In the genomic region with DNA sequence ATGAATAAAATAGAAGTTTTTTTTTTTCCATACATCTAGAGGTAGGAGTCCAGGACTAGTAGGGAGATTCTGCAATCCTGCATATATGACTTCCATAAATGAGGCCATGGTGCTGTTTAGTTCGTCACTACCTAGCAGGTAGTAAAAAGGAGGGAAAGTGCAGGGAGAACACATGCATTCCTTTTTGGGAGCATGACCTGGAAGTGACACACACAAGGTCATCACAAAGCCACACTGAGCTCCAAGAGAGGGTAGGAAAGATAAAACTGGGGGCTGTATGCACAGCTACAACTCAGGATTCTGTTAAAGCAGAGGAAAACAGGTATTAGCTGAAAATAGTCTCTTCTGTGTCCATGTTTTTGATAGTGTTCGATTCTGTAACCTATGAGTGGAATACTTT, we compare ENCODE assay signal across 1 cellular context.
TF ChIP-seq lines count a peak whose summit lies in the region.

No MANE protein-coding gene starts in this region.

TF ChIP-seq in HepG2, 621 proteins besides CTCF, POLR2A, EP300 and RAD21:
- TF ChIP-seq SP2 (CRISPR knock-in tag; IDR thresholded peaks at IDR 0.05): no peak
- TF ChIP-seq, protein P1, sequence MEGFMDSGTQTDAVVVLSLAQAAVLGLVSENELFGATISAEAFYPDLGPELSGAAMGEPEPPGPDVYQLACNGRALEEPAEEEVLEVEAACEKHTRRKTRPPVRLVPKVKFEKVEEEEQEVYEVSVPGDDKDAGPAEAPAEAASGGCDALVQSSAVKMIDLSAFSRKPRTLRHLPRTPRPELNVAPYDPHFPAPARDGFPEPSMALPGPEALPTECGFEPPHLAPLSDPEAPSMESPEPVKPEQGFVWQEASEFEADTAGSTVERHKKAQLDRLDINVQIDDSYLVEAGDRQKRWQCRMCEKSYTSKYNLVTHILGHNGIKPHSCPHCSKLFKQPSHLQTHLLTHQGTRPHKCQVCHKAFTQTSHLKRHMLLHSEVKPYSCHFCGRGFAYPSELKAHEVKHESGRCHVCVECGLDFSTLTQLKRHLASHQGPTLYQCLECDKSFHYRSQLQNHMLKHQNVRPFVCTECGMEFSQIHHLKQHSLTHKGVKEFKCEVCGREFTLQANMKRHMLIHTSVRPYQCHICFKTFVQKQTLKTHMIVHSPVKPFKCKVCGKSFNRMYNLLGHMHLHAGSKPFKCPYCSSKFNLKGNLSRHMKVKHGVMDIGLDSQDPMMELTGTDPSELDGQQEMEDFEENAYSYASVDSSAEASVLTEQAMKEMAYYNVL (CRISPR knock-in tag; IDR thresholded peaks at IDR 0.05; ENCODE audit: borderline replicate concordance): no peak
- TF ChIP-seq, protein P2, sequence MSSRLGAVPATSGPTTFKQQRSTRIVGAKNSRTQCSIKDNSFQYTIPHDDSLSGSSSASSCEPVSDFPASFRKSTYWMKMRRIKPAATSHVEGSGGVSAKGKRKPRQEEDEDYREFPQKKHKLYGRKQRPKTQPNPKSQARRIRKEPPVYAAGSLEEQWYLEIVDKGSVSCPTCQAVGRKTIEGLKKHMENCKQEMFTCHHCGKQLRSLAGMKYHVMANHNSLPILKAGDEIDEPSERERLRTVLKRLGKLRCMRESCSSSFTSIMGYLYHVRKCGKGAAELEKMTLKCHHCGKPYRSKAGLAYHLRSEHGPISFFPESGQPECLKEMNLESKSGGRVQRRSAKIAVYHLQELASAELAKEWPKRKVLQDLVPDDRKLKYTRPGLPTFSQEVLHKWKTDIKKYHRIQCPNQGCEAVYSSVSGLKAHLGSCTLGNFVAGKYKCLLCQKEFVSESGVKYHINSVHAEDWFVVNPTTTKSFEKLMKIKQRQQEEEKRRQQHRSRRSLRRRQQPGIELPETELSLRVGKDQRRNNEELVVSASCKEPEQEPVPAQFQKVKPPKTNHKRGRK (CRISPR knock-in tag; IDR thresholded peaks at IDR 0.05): no peak
- TF ChIP-seq FOSL1 (CRISPR knock-in tag; IDR thresholded peaks at IDR 0.05; ENCODE audit: borderline replicate concordance): 0 out of 2 replicates have a peak, but pooled peaks have one; percentile 14
